ENCODE assay signal across 13 cellular contexts in the genomic region with DNA sequence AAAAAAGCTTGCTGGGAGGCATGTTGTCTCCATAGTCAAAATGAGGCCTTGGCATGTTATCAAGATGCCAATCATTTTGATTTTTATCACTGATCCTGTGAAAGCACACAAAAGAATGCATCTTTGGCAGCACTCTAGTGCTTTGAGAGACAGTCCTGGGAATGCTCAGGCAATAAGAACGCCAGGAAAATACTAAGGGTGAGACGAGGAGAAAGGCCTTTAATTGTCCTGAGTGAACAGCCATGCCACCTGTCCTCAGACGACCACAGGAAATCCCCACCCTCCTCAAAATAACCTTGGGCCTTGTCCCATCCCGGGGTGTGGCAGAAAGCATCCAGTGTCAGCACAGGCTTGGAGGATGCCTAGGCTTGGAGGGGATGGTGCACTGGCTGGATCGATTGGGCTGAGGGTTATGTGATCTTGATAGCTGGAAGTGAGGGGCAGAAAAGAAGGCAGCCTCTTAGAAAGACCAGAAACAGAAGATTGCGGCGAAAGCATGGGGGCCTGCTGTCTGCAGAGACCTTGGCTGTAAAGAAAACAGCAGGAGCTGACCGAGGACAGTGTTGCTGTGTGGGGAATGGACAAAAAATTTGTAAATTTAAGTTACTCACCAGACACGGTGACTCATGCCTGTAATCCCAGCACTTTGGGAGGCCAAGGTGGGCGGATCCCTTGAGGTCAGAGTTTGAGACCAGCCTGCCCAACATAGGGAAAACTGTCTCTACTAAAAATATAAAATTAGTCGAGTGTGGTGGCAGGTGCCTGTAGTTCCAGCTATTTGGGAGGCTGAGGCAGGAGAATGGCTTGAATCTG. TPM values are rescaled to one million over a fixed set of nuclear protein-coding genes. Genes with fewer than 3 reads are reported as not detected.
DNase-seq lines count a peak whose midpoint lies in the region; ATAC-seq, FAIRE-seq and TF ChIP-seq lines count a peak whose summit lies in the region.
"Had no signal": no experiment of that assay in that cellular context is flagged by ENCODE, and none has a peak within 500 bp of the region (broad histone marks: within the 10 kb centered on the region; RNA-seq: fewer than 3 reads in every experiment).

No MANE protein-coding gene starts in this region.

- TF ChIP-seq CTCF in HCT116 (IDR thresholded peaks at IDR 0.05 in 2 of 3, conservative IDR thresholded peaks at IDR 0.05 in 1 of 3; ENCODE audit: borderline replicate concordance in 1 of 3, insufficient read depth in 1 of 3, low read depth in 2 of 3, low read length in 2 of 3) = no peak

- no peaks in the 10 kb centered on the region for H3K9me2 ChIP-seq in HCT116 (ENCODE audit: insufficient read depth)

- no peak for FAIRE-seq in GM12892 (lab: Jason Lieb, UNC)
- FAIRE-seq: D721Med had no signal

- H3K79me2 ChIP-seq in HCT116 (ENCODE audit: insufficient read depth, low read length) = no peaks in the 10 kb centered on the region

- H3K4me1 ChIP-seq in HCT116 (ENCODE audit: control insufficient read depth in 1 of 2, insufficient read depth in 2 of 2, low read length in 2 of 2) (peaks cover 19 to 29% of the 10 kb centered on the region in 2 experiments), SJSA1 (replicated peaks) (peaks cover 22% of the 10 kb centered on the region)

- H3K27ac ChIP-seq in HCT116 (ENCODE audit: low read depth, low read length) (no peak overlapping the region), SJSA1 (0 out of 2 replicates have a peak overlapping the region, but pooled peaks have one; percentile 20)
- H3K27ac ChIP-seq: esophagus squamous epithelium had no signal

- POLR2A ChIA-PET in HCT116 (lab: Charles Lee) = interaction anchor here (0.9 kb wide), 1 partner anchor 42 kb away, joined by 3 read pairs; no protein-coding TSS in a partner anchor

- H3K9me3 ChIP-seq in HCT116 (ENCODE audit: control insufficient read depth in 1 of 2, insufficient read depth in 1 of 2, low read depth in 1 of 2, low read length in 2 of 2) (no peaks in the 10 kb centered on the region), SJSA1 (replicated peaks) (no peaks in the 10 kb centered on the region)
- H3K9me3 ChIP-seq: esophagus squamous epithelium had no signal

- no peak for TF ChIP-seq RAD21 in HCT116 (IDR thresholded peaks at IDR 0.05; ENCODE audit: low read depth)

- no peak overlapping the region for H2AFZ ChIP-seq in HCT116 (ENCODE audit: low read depth, low read length, poor library complexity, severe bottlenecking)

- DNase-seq in HCT116 (ENCODE audit: low read depth, low spot score) (no peak), SJSA1 (ENCODE audit: low read depth in 1 of 2, low spot score in 2 of 2) (peak; percentile 47 to 68), fibroblast of peridontal ligament (ENCODE audit: extremely low read depth) (peak; percentile 67), skeletal muscle cell (ENCODE audit: low read depth) (peak; percentile 21), NOMO-1 treated with dmso at 0.1 percent for 144 hours (lab: John Stamatoyannopoulos, UW; ENCODE audit: unreplicated experiment) (no peak), GM12892 (ENCODE audit: insufficient read length) (no peak), GM19240 (ENCODE audit: insufficient read length, low spot score) (no peak)
- DNase-seq in activated CD4-positive, alpha-beta T cell treated with anti-CD3 and anti-CD28 coated beads for 4 hours = no peak
- DNase-seq: central memory CD4-positive, alpha-beta T cell; esophagus squamous epithelium; NCI-H1436 had no signal

- no TSS peak for BruUV-seq in HCT116 (replicated peaks; lab: Mats Ljungman, UMichigan)

- no peaks in the 10 kb centered on the region for H4K20me1 ChIP-seq in HCT116 (ENCODE audit: insufficient read depth)

- RAD21 ChIA-PET in HCT116 (lab: Charles Lee; ENCODE audit: low non-redundant PET in 1 of 2, low total read pairs in 2 of 2, uncharacterized antibody in 2 of 2, unreplicated experiment in 2 of 2) = no interaction called here

- H3K36me3 ChIP-seq in HCT116 (ENCODE audit: control insufficient read depth in 1 of 2, insufficient read depth in 2 of 2, low read length in 2 of 2) (no peaks in the 10 kb centered on the region), SJSA1 (no peaks in the 10 kb centered on the region)
- H3K36me3 ChIP-seq: esophagus squamous epithelium had no signal

- no peak for TF ChIP-seq POLR2A in HCT116 (IDR thresholded peaks at IDR 0.05; ENCODE audit: borderline replicate concordance, extremely low read depth, insufficient read depth, insufficient read length)
- TF ChIP-seq POLR2A in GM12892 (IDR thresholded peaks at IDR 0.05; ENCODE audit: low read depth, low read length) = no peak

- intact Hi-C loops in HCT116 (cut with micrococcal nuclease) = no loop called here

- H3K4me3 ChIP-seq in HCT116 (replicated peaks in 1 of 2; ENCODE audit: low read depth in 1 of 2, low read length in 2 of 2) (no peak overlapping the region), SJSA1 (no peak overlapping the region), skeletal muscle cell (ENCODE audit: low read depth, low read length) (no peak overlapping the region)
- H3K4me3 ChIP-seq: esophagus squamous epithelium had no signal

- H3K27me3 ChIP-seq in HCT116 (ENCODE audit: insufficient read depth, low read length) = no peaks in the 10 kb centered on the region
- H3K27me3 ChIP-seq in SJSA1 (replicated peaks) = no peaks in the 10 kb centered on the region

- CTCF ChIA-PET in HCT116 (lab: Charles Lee) = no interaction called here

- no peak overlapping the region for H3K9ac ChIP-seq in HCT116 (ENCODE audit: low read length)

- peak; percentile 61 for ATAC-seq in HCT116
- ATAC-seq: left lobe of liver had no signal

- H3K4me2 ChIP-seq in HCT116 (ENCODE audit: low read length) = peak overlapping the region; percentile 29

TF ChIP-seq in HCT116, 20 proteins besides CTCF, POLR2A, EP300 and RAD21:
- TF ChIP-seq ZFX (IDR thresholded peaks at IDR 0.05) = no peak
- TF ChIP-seq EGR1 (IDR thresholded peaks at IDR 0.05; ENCODE audit: low read depth) = 0 out of 2 replicates have a peak, but pooled peaks have one; percentile 25
- peak; percentile 45 for TF ChIP-seq FOSL1 (IDR thresholded peaks at IDR 0.05; ENCODE audit: low read depth)
- TF ChIP-seq ELF1 (IDR thresholded peaks at IDR 0.05; ENCODE audit: borderline replicate concordance, low read depth) = no peak
- TF ChIP-seq JUND (IDR thresholded peaks at IDR 0.05) = 0 out of 2 replicates have a peak, but pooled peaks have one; percentile 18

RNA-seq across cellular contexts. Expression of a gene that starts 7.3 kb away (rescaled TPM):
- 25.8 TPM for total RNA-seq in HCT116 (2021; ENCODE audit: unreplicated experiment)
- 12.8 and 19.5 TPM in 2 replicates for polyA plus RNA-seq in HCT116 (2012)
- total RNA-seq in SJSA1 (2014; rRNA removed; shearing (Covaris generic)) = 11.4 and 16.5 TPM in 2 replicates
- not detected for polyA plus RNA-seq in GM12892 (2012; ENCODE audit: missing spikeins)

Comparison
In these comparisons a context has a peak if more than half of its experiments do, and no peak if none do; other contexts are left out.
1. DNase-seq: peak in SJSA1 (2 of 2), fibroblast of peridontal ligament (single experiment) and skeletal muscle cell (single experiment); none in HCT116 (single experiment), NOMO-1 treated with dmso at 0.1 percent for 144 hours (single experiment), GM12892 (single experiment), activated CD4-positive, alpha-beta T cell treated with anti-CD3 and anti-CD28 coated beads for 4 hours (0 of 2) and GM19240 (single experiment).